Comparison of ENCODE assay signal across 9 cellular contexts in the genomic region with DNA sequence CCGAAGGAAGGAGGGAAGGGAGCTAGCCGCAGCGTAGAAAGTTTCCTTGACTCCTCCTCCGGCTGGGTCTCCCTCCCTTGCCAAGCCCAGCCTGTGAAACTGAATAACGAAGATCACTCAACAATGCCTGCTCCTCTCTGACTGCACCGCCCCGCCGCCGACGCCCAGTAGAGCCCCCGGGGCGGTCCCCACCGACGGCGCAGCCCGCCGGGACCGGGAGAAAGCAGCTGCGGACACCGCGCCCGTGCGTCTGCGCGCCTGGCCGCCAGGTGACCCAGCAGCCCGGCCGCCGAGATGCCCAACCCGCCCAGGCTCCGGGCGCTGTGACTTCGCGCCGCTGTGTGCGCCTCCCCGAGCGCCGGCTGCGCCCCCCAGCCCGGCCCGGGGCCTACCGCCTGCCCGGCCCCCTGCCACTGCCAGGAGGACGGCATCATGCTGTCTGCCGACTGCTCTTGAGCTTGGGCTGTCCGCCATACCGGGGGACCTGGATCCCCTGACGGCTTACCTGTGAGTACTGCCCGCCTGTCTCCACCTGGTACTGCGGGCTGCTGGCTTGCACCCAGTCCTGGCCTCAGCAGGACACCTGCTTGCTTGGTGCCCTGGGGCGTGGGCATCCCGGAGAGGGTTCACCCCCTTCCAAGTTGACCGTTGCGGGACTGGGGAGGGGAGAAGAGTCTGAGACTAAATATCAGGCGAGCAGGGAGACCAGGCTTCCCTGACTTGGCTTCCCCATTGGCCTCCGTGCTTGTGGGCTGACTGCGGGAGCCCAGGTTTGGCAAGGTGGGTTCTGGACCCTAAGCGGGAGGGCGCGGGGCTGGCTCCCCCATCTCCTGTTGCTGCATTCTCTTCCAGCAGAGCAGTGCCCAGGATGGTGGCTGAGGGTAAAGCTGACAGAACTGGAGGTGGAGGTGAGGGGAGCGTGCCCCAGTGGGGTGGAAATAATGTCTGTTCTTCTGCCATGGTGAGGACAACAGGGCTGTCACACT. TPM values are rescaled to one million over a fixed set of nuclear protein-coding genes. Genes with fewer than 3 reads are reported as not detected.
DNase-seq lines count a peak whose midpoint lies in the region; ATAC-seq and TF ChIP-seq lines count a peak whose summit lies in the region.
"Had no signal": no experiment of that assay in that cellular context is flagged by ENCODE, and none has a peak within 500 bp of the region (broad histone marks: within the 10 kb centered on the region; RNA-seq: fewer than 3 reads in every experiment).

No MANE protein-coding gene starts in this region.

- 16 to 35% methylated on average over 28 to 60 of the region's 62 CpGs for WGBS in lower leg skin, 2 donors

- no peak for ATAC-seq in GM18868 (IDR thresholded peaks at IDR 0.05; ENCODE audit: unreplicated experiment)

- no peak overlapping the region for H3K4me3 ChIP-seq in KMS-11 (IDR thresholded peaks at IDR 0.05; ENCODE audit: insufficient read depth, low read depth, low read length)
- H3K4me3 ChIP-seq in lower leg skin (ENCODE audit: low read depth, poor library complexity, severe bottlenecking): peak overlapping the region; percentile 10
- H3K4me3 ChIP-seq in vagina: peak overlapping the region; percentile 49 to 53

- H3K27ac Mint-ChIP-seq in CD14-positive monocyte: no peak overlapping the region

- no peak overlapping the region for H3K4me2 ChIP-seq in KMS-11

- H4K20me1 ChIP-seq in KMS-11 (ENCODE audit: insufficient read depth): no peaks in the 10 kb centered on the region

- H3K27me3 Mint-ChIP-seq in CD14-positive monocyte (ENCODE audit: low read depth in 3 of 3): peaks cover 36 to 44% (median 39%) of the 10 kb centered on the region in 3 donors

- peak overlapping the region; percentile 22; the same call in 1 of the 2 replicates for H2AFZ ChIP-seq in KMS-11 (ENCODE audit: low read depth)

- H3K9me3 Mint-ChIP-seq in CD14-positive monocyte: peaks cover 0 to 5% (median 2%) of the 10 kb centered on the region in 7 donors

- intact Hi-C loops in CD14-positive monocyte (cut with micrococcal nuclease): loop anchor here in 1 of 2 donors (5.0 kb wide), 2 partner anchors 296 to 491 kb away; no protein-coding TSS in a partner anchor
- intact Hi-C loops in lower leg skin (cut with DNase I; ENCODE audit: low total_unique reads): loop anchor here (10.0 kb wide), 2 partner anchors 493 to 663 kb away; no protein-coding TSS in a partner anchor
- intact Hi-C loops in vagina (cut with DNase I): no loop called here

- H3K4me1 ChIP-seq in KMS-11 (ENCODE audit: low read depth, poor library complexity, severe bottlenecking) (peaks cover 7% of the 10 kb centered on the region), vagina (peaks cover 27% of the 10 kb centered on the region)

- peaks cover 0 to 2% of the 10 kb centered on the region in 2 donors for H3K36me3 Mint-ChIP-seq in CD14-positive monocyte

- DNase-seq in CD14-positive monocyte (ENCODE audit: low spot score) (no peak), cerebellar cortex (ENCODE audit: low spot score) (peak; percentile 26), lower leg skin (ENCODE audit: low spot score in 2 of 2) (no peak), vagina (ENCODE audit: extremely low spot score in 2 of 2) (no peak), superior temporal gyrus (ENCODE audit: extremely low spot score) (no peak)
- DNase-seq in central memory CD4-positive, alpha-beta T cell: no peak

- no peaks in the 10 kb centered on the region for H3K9me3 ChIP-seq in vagina

- H3K4me3 Mint-ChIP-seq in CD14-positive monocyte: peak overlapping the region; percentile 55 to 83

- no peak for TF ChIP-seq POLR2A in lower leg skin (IDR thresholded peaks at IDR 0.05)
- no peak for TF ChIP-seq POLR2A in vagina (IDR thresholded peaks at IDR 0.05)

- no peaks in the 10 kb centered on the region for H3K79me2 ChIP-seq in KMS-11 (ENCODE audit: insufficient read depth, low read depth)

- TF ChIP-seq CTCF in CD14-positive monocyte (IDR thresholded peaks at IDR 0.05) (no peak), KMS-11 (conservative IDR thresholded peaks at IDR 0.05; ENCODE audit: low read depth, low read length) (no peak), lower leg skin (IDR thresholded peaks at IDR 0.05) (no peak), vagina (IDR thresholded peaks at IDR 0.05) (no peak)

- H3K27ac ChIP-seq in KMS-11 (no peak overlapping the region), vagina (peak overlapping the region; percentile 71)
- H3K27ac ChIP-seq: HL-60 had no signal

- H3K36me3 ChIP-seq in KMS-11 (ENCODE audit: insufficient read depth) (no peaks in the 10 kb centered on the region), vagina (no peaks in the 10 kb centered on the region)

- H3K9ac ChIP-seq in KMS-11: no peak overlapping the region

- peaks cover 21% of the 10 kb centered on the region for H3K4me1 Mint-ChIP-seq in CD14-positive monocyte

- H3K27me3 ChIP-seq in KMS-11 (ENCODE audit: insufficient read depth, low read depth): peaks cover 10% of the 10 kb centered on the region; the same call in 1 of the 2 replicates
- H3K27me3 ChIP-seq in vagina: no peaks in the 10 kb centered on the region

RNA-seq across cellular contexts. Expression of gene SPTLC1, which starts 26.2 kb away (rescaled TPM):
- polyA plus RNA-seq in CD14-positive monocyte: 10 to 100 TPM; 80.0 to 92.4 TPM
- total RNA-seq in lower leg skin (10 to 100 TPM; 80.5 to 99.6 (median 95.6) TPM), vagina (68.5 TPM)
